Comparison of ENCODE assay signal across 9 cellular contexts in genomic region chr7:22481726-22482125, GRCh38. TPM values are rescaled to one million over a fixed set of nuclear protein-coding genes. Genes with fewer than 3 reads are reported as not detected.
A peak's percentile ranks its signal among the peaks of the same experiment; 100 is the strongest.
DNase-seq lines count a peak whose midpoint lies in the region; ATAC-seq and TF ChIP-seq lines count a peak whose summit lies in the region.
"Had no signal": no experiment of that assay in that cellular context is flagged by ENCODE, and none has a peak within 500 bp of the region (broad histone marks: within the 10 kb centered on the region; RNA-seq: fewer than 3 reads in every experiment).

No MANE protein-coding gene starts in this region.

- H3K79me2 ChIP-seq in trophoblast cell (ENCODE audit: control insufficient read depth, insufficient read depth, low read length, poor library complexity) (peaks cover 1% of the 10 kb centered on the region), osteoblast (ENCODE audit: insufficient read depth, low read length) (peaks cover 26% of the 10 kb centered on the region)

- POLR2A ChIA-PET in CD8-positive, alpha-beta memory T cell (lab: Charles Lee), result no interaction called here

- no peak overlapping the region for H3K4me3 ChIP-seq in trophoblast cell (ENCODE audit: low read depth, low read length)
- no peak overlapping the region for H3K4me3 ChIP-seq in osteoblast (ENCODE audit: insufficient read depth, low read length)
- no peak overlapping the region for H3K4me3 ChIP-seq in CD8-positive, alpha-beta memory T cell (ENCODE audit: low read length)
- H3K4me3 ChIP-seq: A549 had no signal

- H3K9ac ChIP-seq in trophoblast cell (ENCODE audit: low read length), result no peak overlapping the region

- peak overlapping the region; percentile 57 for H3K18ac ChIP-seq in trophoblast cell (ENCODE audit: low read length)

- peaks cover 28% of the 10 kb centered on the region for H3K79me1 ChIP-seq in trophoblast cell (ENCODE audit: low read length)

- H2BK12ac ChIP-seq in trophoblast cell (ENCODE audit: low read length), result no peak overlapping the region

- CTCF ChIA-PET in CD8-positive, alpha-beta memory T cell (lab: Charles Lee), result interaction anchor here (2.2 kb wide), 1 partner anchor 372 kb away, joined by 6 read pairs; no protein-coding TSS in a partner anchor

- no peaks in the 10 kb centered on the region for H3K9me3 Mint-ChIP-seq in CD8-positive, alpha-beta memory T cell

- H3K9me3 ChIP-seq in trophoblast cell (ENCODE audit: insufficient read depth, low read depth, low read length) (no peaks in the 10 kb centered on the region), osteoblast (ENCODE audit: low read depth, low read length) (no peaks in the 10 kb centered on the region)
- no peaks in the 10 kb centered on the region for H3K9me3 ChIP-seq in CD8-positive, alpha-beta memory T cell (ENCODE audit: low read length)
- H3K9me3 ChIP-seq: A549 had no signal

- H3K27ac ChIP-seq in trophoblast cell (ENCODE audit: low read depth, low read length), result no peak overlapping the region
- H3K27ac ChIP-seq in osteoblast (ENCODE audit: low read depth, low read length), result no peak overlapping the region
- no peak overlapping the region for H3K27ac ChIP-seq in CD8-positive, alpha-beta memory T cell (ENCODE audit: low read depth, low read length)
- H3K27ac ChIP-seq: A549 had no signal

- H3K4me2 ChIP-seq in trophoblast cell (ENCODE audit: low read length), result no peak overlapping the region
- no peak overlapping the region for H3K4me2 ChIP-seq in osteoblast (ENCODE audit: insufficient read depth, low read length)
- H3K4me2 ChIP-seq: A549 had no signal

- no peak overlapping the region for H3K14ac ChIP-seq in trophoblast cell (ENCODE audit: low read length)

- H3K4me3 Mint-ChIP-seq in CD8-positive, alpha-beta memory T cell, result no peak overlapping the region

- H3K27ac Mint-ChIP-seq in CD8-positive, alpha-beta memory T cell, result peak overlapping the region in 1 of 8 donors; percentile 72

- no peaks in the 10 kb centered on the region for H3K27me3 ChIP-seq in trophoblast cell (ENCODE audit: insufficient read depth, low read length)
- no peaks in the 10 kb centered on the region for H3K27me3 ChIP-seq in osteoblast (ENCODE audit: insufficient read depth, low read length)
- no peaks in the 10 kb centered on the region for H3K27me3 ChIP-seq in CD8-positive, alpha-beta memory T cell (ENCODE audit: insufficient read depth, low read length, poor library complexity, severe bottlenecking)

- H4K8ac ChIP-seq in trophoblast cell (ENCODE audit: low read depth, low read length), result peak overlapping the region; percentile 63

- no peak overlapping the region for H2AFZ ChIP-seq in trophoblast cell (ENCODE audit: insufficient read depth, low read length, poor library complexity)
- no peak overlapping the region for H2AFZ ChIP-seq in osteoblast (ENCODE audit: low read length)

- H4K91ac ChIP-seq in trophoblast cell (ENCODE audit: low read depth, low read length), result peak overlapping the region; percentile 72

- H3K36me3 ChIP-seq in trophoblast cell (ENCODE audit: control insufficient read depth in 1 of 2, insufficient read depth in 2 of 2, low read length in 2 of 2) (no peaks in the 10 kb centered on the region), osteoblast (ENCODE audit: insufficient read depth, low read length) (peaks cover 54% of the 10 kb centered on the region)
- H3K36me3 ChIP-seq in CD8-positive, alpha-beta memory T cell (ENCODE audit: insufficient read depth, low read length), result no peaks in the 10 kb centered on the region

- no peak overlapping the region for H3K23ac ChIP-seq in trophoblast cell (ENCODE audit: low read length)

- H4K12ac ChIP-seq in trophoblast cell (ENCODE audit: low read depth, low read length), result peak overlapping the region; percentile 61

- no peak overlapping the region for H2AK5ac ChIP-seq in trophoblast cell (ENCODE audit: low read length)

- H3K4me1 Mint-ChIP-seq in CD8-positive, alpha-beta memory T cell, result peaks cover 0 to 4% (median 0%) of the 10 kb centered on the region in 3 donors

- H3K27me3 Mint-ChIP-seq in CD8-positive, alpha-beta memory T cell, result peaks cover 0 to 2% of the 10 kb centered on the region in 2 donors

- H4K20me1 ChIP-seq in osteoblast (ENCODE audit: insufficient read depth, low read length), result no peaks in the 10 kb centered on the region

- no peak for TF ChIP-seq CTCF in GM20000 (IDR thresholded peaks at IDR 0.05; ENCODE audit: extremely low read depth, missing control alignments)
- TF ChIP-seq CTCF in osteoblast (IDR thresholded peaks at IDR 0.05; ENCODE audit: extremely low read depth, low read depth, low read length), result no peak

- no peaks in the 10 kb centered on the region for H3K36me3 Mint-ChIP-seq in CD8-positive, alpha-beta memory T cell

- H2BK5ac ChIP-seq in trophoblast cell (ENCODE audit: low read depth, low read length, poor library complexity), result peak overlapping the region; percentile 47

- WGBS in trophoblast cell (ENCODE audit: extremely low coverage, insufficient coverage, insufficient read length), result no CpG with 5 or more reads among the region's 5 CpGs

- H3K4me1 ChIP-seq in trophoblast cell (ENCODE audit: control insufficient read depth in 1 of 2, insufficient read depth in 2 of 2, low read length in 2 of 2) (peaks cover 10 to 30% of the 10 kb centered on the region in 2 experiments), osteoblast (ENCODE audit: insufficient read depth, low read length) (peaks cover 28% of the 10 kb centered on the region)
- H3K4me1 ChIP-seq in CD8-positive, alpha-beta memory T cell (ENCODE audit: insufficient read depth, low read length), result peaks cover 5% of the 10 kb centered on the region
- H3K4me1 ChIP-seq: A549 had no signal

- peak overlapping the region; percentile 32 for H3K4ac ChIP-seq in trophoblast cell (ENCODE audit: low read depth, low read length)

- ATAC-seq in HG02678 (IDR thresholded peaks at IDR 0.05; ENCODE audit: unreplicated experiment), result peak; percentile 69

- peak overlapping the region; percentile 71 for H2BK120ac ChIP-seq in trophoblast cell (ENCODE audit: insufficient read depth, low read length, poor library complexity)

- DNase-seq in SIG-M5 treated with dmso at 0.1 percent for 504 hours (lab: John Stamatoyannopoulos, UW; ENCODE audit: unreplicated experiment), result peak; percentile 23
- DNase-seq in SIG-M5 (lab: John Stamatoyannopoulos, UW), result no peak
- peak; percentile 56 for DNase-seq in RPMI7951 (ENCODE audit: low read depth)
- DNase-seq in trophoblast cell, result no peak
- no peak for DNase-seq in GM20000 (ENCODE audit: low spot score)
- DNase-seq in osteoblast (ENCODE audit: insufficient read length, low spot score, missing footprints), result no peak
- no peak for DNase-seq in CD8-positive, alpha-beta memory T cell

RNA-seq across cellular contexts. Expression of gene STEAP1B, which starts 18.3 kb away (rescaled TPM):
- total RNA-seq in RPMI7951 (2014; rRNA removed; shearing (Covaris generic)), result 78.6 and 89.9 TPM in 2 replicates
- polyA plus RNA-seq in trophoblast cell (2013), result 3.9 and 4.2 TPM in 2 replicates
- 31.8 and 40.4 TPM in 2 replicates for total RNA-seq in osteoblast
- total RNA-seq in CD8-positive, alpha-beta memory T cell, result under 1 TPM in 1 of 2 experiments, not detected in 1; 0.20 TPM
- not detected for polyA plus RNA-seq in CD8-positive, alpha-beta memory T cell

Comparison
In these comparisons a context has a peak if more than half of its experiments do, and no peak if none do; other contexts are left out.
1. DNase-seq: peak in SIG-M5 treated with dmso at 0.1 percent for 504 hours (single experiment) and RPMI7951 (single experiment); none in SIG-M5 (single experiment), trophoblast cell (0 of 2), GM20000 (single experiment), osteoblast (single experiment) and CD8-positive, alpha-beta memory T cell (0 of 5).
2. RNA of gene STEAP1B, which starts 18.3 kb away (total RNA-seq): 78.6 to 89.9 TPM in RPMI7951 and 31.8 to 40.4 TPM in osteoblast; 0.20 TPM in CD8-positive, alpha-beta memory T cell; every median in the first group is over 10 times any median in the second.